Comparison of ENCODE assay signal across 8 cellular contexts in the genomic region with DNA sequence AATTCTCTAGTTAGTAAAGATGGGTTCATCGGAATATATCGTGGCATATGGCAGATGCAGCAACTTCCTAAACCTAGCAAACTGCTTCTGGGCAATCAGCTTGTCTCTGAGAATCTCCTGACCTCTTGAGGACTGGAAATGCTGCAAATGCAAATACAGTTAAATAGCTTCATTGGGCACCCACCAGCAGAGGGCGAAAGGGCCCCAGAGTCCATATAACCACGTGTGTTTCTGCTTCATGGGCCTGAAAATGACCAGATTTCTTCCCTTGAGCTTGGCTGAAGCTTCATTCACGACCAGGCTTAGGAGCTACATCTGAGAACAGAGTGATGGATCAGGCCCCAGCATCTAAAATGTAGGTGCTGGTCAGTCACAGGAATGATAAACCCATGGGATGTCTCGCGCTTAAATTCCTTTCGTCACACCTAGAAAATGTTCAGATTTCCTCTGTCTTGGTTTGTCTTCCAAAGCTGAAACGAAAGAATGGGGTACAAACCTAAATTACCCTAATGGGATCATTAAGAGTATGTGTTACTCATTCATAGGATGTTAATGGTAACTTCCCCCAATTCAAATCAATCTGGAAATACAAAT.
A peak's percentile ranks its signal among the peaks of the same experiment; 100 is the strongest.
DNase-seq lines count a peak whose midpoint lies in the region; ATAC-seq and TF ChIP-seq lines count a peak whose summit lies in the region.

No MANE protein-coding gene starts in this region.

- H3K4me3 ChIP-seq in fibroblast of mammary gland (ENCODE audit: control insufficient read depth, low read depth, low read length): no peak overlapping the region

- DNase-seq in GM03348 (ENCODE audit: low spot score) (peak; percentile 66), LHCN-M2 (ENCODE audit: low read depth) (peak; percentile 58), T-helper 9 cell (peak; percentile 12), fibroblast of mammary gland (ENCODE audit: low read depth) (peak; percentile 29), renal cortical epithelial cell (ENCODE audit: low read depth) (peak; percentile 17), posterior vena cava (ENCODE audit: low spot score) (no peak), DMS79 (lab: John Stamatoyannopoulos, UW) (no peak)

- intact Hi-C loops in posterior vena cava (cut with DNase I): no loop called here

- ATAC-seq in GM18861 (IDR thresholded peaks at IDR 0.05; ENCODE audit: unreplicated experiment): no peak

- TF ChIP-seq CTCF in fibroblast of mammary gland (conservative IDR thresholded peaks at IDR 0.05; ENCODE audit: control insufficient read depth, insufficient read depth, low read depth, low read length): peak; percentile 43

Comparison
In these comparisons a context has a peak if more than half of its experiments do, and no peak if none do; other contexts are left out.
1. DNase-seq: peak in GM03348 (single experiment), LHCN-M2 (single experiment), T-helper 9 cell (single experiment), fibroblast of mammary gland (single experiment) and renal cortical epithelial cell (single experiment); none in posterior vena cava (single experiment) and DMS79 (single experiment).